ENCODE assay signal across 25 cellular contexts in the genomic region with DNA sequence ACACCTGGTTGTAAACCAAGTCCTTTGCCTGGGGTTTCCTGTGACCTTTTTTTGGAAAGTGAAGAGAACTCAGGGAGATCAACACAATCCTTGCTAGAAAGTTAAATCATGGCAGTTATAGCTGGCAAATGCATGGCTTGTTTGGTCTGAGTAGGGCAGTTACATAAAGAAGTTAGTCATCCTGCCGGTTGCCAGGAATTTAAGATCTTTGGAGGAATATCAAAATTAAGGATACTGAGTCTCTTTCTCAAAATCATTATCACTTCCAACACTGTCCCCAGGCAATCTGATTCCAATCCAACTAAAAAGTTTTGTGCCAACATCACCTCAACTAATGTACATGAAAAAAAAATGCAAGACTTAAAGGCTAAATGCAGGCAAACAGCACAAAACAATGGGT. TPM values are rescaled to one million over a fixed set of nuclear protein-coding genes. Genes with fewer than 3 reads are reported as not detected.
A peak's percentile ranks its signal among the peaks of the same experiment; 100 is the strongest.
DNase-seq lines count a peak whose midpoint lies in the region; ATAC-seq, FAIRE-seq and TF ChIP-seq lines count a peak whose summit lies in the region.
"Had no signal": no experiment of that assay in that cellular context is flagged by ENCODE, and none has a peak within 500 bp of the region (broad histone marks: within the 10 kb centered on the region; RNA-seq: fewer than 3 reads in every experiment).

No MANE protein-coding gene starts in this region.

- H3K4me1 Mint-ChIP-seq in MCF 10A (ENCODE audit: insufficient read depth, unreplicated experiment), result no peaks in the 10 kb centered on the region

- no peak for TF ChIP-seq EP300 in esophagus muscularis mucosa (IDR thresholded peaks at IDR 0.05)

- TF ChIP-seq POLR2A in breast epithelium (IDR thresholded peaks at IDR 0.05) (no peak), esophagus muscularis mucosa (IDR thresholded peaks at IDR 0.05; ENCODE audit: low read depth) (no peak)

- BruUV-seq in MCF 10A (replicated peaks; lab: Mats Ljungman, UMichigan), result no TSS peak

- no peak overlapping the region for H3K4me3 Mint-ChIP-seq in MCF 10A (ENCODE audit: unreplicated experiment)

- no peak for TF ChIP-seq CTCF in MCF 10A (IDR thresholded peaks at IDR 0.05; ENCODE audit: unreplicated experiment)
- TF ChIP-seq CTCF in breast epithelium (IDR thresholded peaks at IDR 0.05), result no peak
- no peak for TF ChIP-seq CTCF in esophagus muscularis mucosa (IDR thresholded peaks at IDR 0.05)
- peak in 1 of 4 donors; percentile 8 for TF ChIP-seq CTCF in pancreas (IDR thresholded peaks at IDR 0.05)

- DNase-seq in MCF 10A (ENCODE audit: unreplicated experiment) (peak; percentile 53), breast epithelium (ENCODE audit: low spot score in 2 of 2) (no peak), esophagus muscularis mucosa (ENCODE audit: extremely low spot score) (no peak), hippocampal formation (lab: John Stamatoyannopoulos, UW) (no peak), pancreas (no peak), NCI-H82 treated with DMSO at 0.1 percent for 48 hours (lab: John Stamatoyannopoulos, UW; ENCODE audit: unreplicated experiment) (no peak), NCI-H146 (lab: John Stamatoyannopoulos, UW) (no peak)
- DNase-seq: AML-193, DMS79 treated with DMSO at 0.1 percent for 48 hours, H7, NCI-H1048, NCI-H1436, NCI-H2029, NCI-H345, NCI-H69, Peyer's patch, Right ventricle myocardium superior had no signal

- POLR2A ChIA-PET in MCF 10A (lab: Yijun Ruan, JAX), result interaction anchor here (0.8 kb wide), 1 partner anchor 16 kb away, joined by 3 read pairs; no protein-coding TSS in a partner anchor

- ATAC-seq in pancreas, result no peak

- CTCF ChIA-PET in MCF 10A (lab: Yijun Ruan, JAX), result interaction anchor here (0.6 kb wide), 1 partner anchor 25 kb away, joined by 3 read pairs; no protein-coding TSS in a partner anchor

- H3K27me3 ChIP-seq in breast epithelium, result no peaks in the 10 kb centered on the region
- H3K27me3 ChIP-seq in esophagus muscularis mucosa, result no peaks in the 10 kb centered on the region
- no peaks in the 10 kb centered on the region for H3K27me3 ChIP-seq in muscle layer of colon (ENCODE audit: control insufficient read depth in 1 of 2, insufficient read depth in 2 of 2, low read length in 2 of 2)
- H3K27me3 ChIP-seq in pancreas, result no peaks in the 10 kb centered on the region
- H3K27me3 ChIP-seq: Peyer's patch had no signal

- no peak overlapping the region for H3K27ac Mint-ChIP-seq in MCF 10A (ENCODE audit: low read depth, unreplicated experiment)

- H3K4me3 ChIP-seq in breast epithelium, result no peak overlapping the region
- H3K4me3 ChIP-seq in esophagus muscularis mucosa, result no peak overlapping the region
- H3K4me3 ChIP-seq in muscle layer of colon (ENCODE audit: low read depth in 1 of 2, low read length in 2 of 2), result no peak overlapping the region
- no peak overlapping the region for H3K4me3 ChIP-seq in pancreas
- H3K4me3 ChIP-seq: Peyer's patch, SK-N-MC had no signal

- no peaks in the 10 kb centered on the region for H3K36me3 Mint-ChIP-seq in MCF 10A (ENCODE audit: insufficient read depth, unreplicated experiment)

- WGBS in esophagus muscularis mucosa, result 43% methylated on average over 1 of the region's 1 CpG
- 84 to 87% methylated on average over 1 of the region's 1 CpG for WGBS in pancreas, 2 donors

- no peaks in the 10 kb centered on the region for H3K36me3 ChIP-seq in breast epithelium
- no peaks in the 10 kb centered on the region for H3K36me3 ChIP-seq in esophagus muscularis mucosa
- H3K36me3 ChIP-seq in muscle layer of colon (ENCODE audit: insufficient read depth, low read length), result no peaks in the 10 kb centered on the region
- no peaks in the 10 kb centered on the region for H3K36me3 ChIP-seq in pancreas

- no peaks in the 10 kb centered on the region for H3K9me3 Mint-ChIP-seq in MCF 10A (ENCODE audit: unreplicated experiment)

- H3K9me3 ChIP-seq in breast epithelium (no peaks in the 10 kb centered on the region), esophagus muscularis mucosa (no peaks in the 10 kb centered on the region), muscle layer of colon (ENCODE audit: low read length) (no peaks in the 10 kb centered on the region), pancreas (no peaks in the 10 kb centered on the region)
- H3K9me3 ChIP-seq: Peyer's patch had no signal

- H3K4me1 ChIP-seq in breast epithelium (no peaks in the 10 kb centered on the region), esophagus muscularis mucosa (peaks cover 15 to 38% (median 20%) of the 10 kb centered on the region in 4 donors), muscle layer of colon (ENCODE audit: insufficient read depth, low read length) (peaks cover 25% of the 10 kb centered on the region), pancreas (peaks cover 0 to 4% (median 0%) of the 10 kb centered on the region in 3 donors)
- H3K4me1 ChIP-seq: Peyer's patch had no signal

- FAIRE-seq in pancreas (lab: Jason Lieb, UNC), result no peak

- H3K9ac ChIP-seq in muscle layer of colon (ENCODE audit: low read length), result no peak overlapping the region
- H3K9ac ChIP-seq: KMS-11 had no signal

- H3K27ac ChIP-seq in breast epithelium, result no peak overlapping the region
- H3K27ac ChIP-seq in esophagus muscularis mucosa (replicated peaks in 1 of 4), result peak overlapping the region; percentile 22 to 31 (median 28)
- peak overlapping the region; percentile 22 for H3K27ac ChIP-seq in muscle layer of colon (ENCODE audit: low read depth, low read length)
- H3K27ac ChIP-seq in pancreas, result no peak overlapping the region
- H3K27ac ChIP-seq: 22Rv1, C4-2B, HL-60, KMS-11, Peyer's patch, SK-N-MC had no signal

- intact Hi-C loops in MCF 10A (cut with micrococcal nuclease) (loop anchor here (10.0 kb wide), 1 partner anchor 77 kb away; no protein-coding TSS in a partner anchor), breast epithelium (cut with DNase I; ENCODE audit: low total_unique reads) (no loop called here), esophagus muscularis mucosa (cut with DNase I) (no loop called here), pancreas (cut with DNase I) (no loop called here)

- H3K27me3 Mint-ChIP-seq in MCF 10A (ENCODE audit: insufficient read depth, unreplicated experiment), result no peaks in the 10 kb centered on the region

RNA-seq across cellular contexts. Expression of a gene that starts 40.3 kb away (rescaled TPM):
- total RNA-seq in MCF 10A (2022) (not detected in 2 replicates), breast epithelium (not detected), esophagus muscularis mucosa (1 to 10 TPM in 1 of 4 donors, under 1 TPM in 3; under 0.01 to 2.1 (median 0.60) TPM), pancreas (under 1 TPM in 1 of 6 donors, not detected in 5; 0.03 TPM)
- under 1 TPM; under 0.01 TPM for polyA plus RNA-seq in pancreas
- total RNA-seq: G401, H7, HT1080, Peyer's patch had no signal

RNA-seq across cellular contexts. Expression of a gene that starts 42.8 kb away (rescaled TPM):
- total RNA-seq in MCF 10A (2022), result 0.27 and 0.51 TPM in 2 replicates
- total RNA-seq in breast epithelium, result under 1 TPM in 1 of 3 donors, not detected in 2; 0.64 TPM
- 1 to 10 TPM in 1 of 4 donors, under 1 TPM in 3; 0.45 to 1.2 (median 0.70) TPM for total RNA-seq in esophagus muscularis mucosa
- total RNA-seq in pancreas, result under 1 TPM in 2 of 6 donors, not detected in 4; 0.04 to 0.28 TPM
- under 1 TPM in 1 of 2 donors, not detected in 1; 0.05 TPM for polyA plus RNA-seq in pancreas
- total RNA-seq: G401 had no signal

RNA-seq across cellular contexts. Expression of a gene that starts 53.5 kb away (rescaled TPM):
- total RNA-seq in MCF 10A (2022), result 17.7 and 19.1 TPM in 2 replicates
- 1 to 10 TPM; 5.2 to 7.8 (median 7.2) TPM for total RNA-seq in breast epithelium
- 1 to 10 TPM; 3.0 to 5.3 (median 4.8) TPM for total RNA-seq in esophagus muscularis mucosa
- 1 to 10 TPM; 2.4 to 4.8 (median 3.3) TPM for total RNA-seq in pancreas
- polyA plus RNA-seq in pancreas, result 1 to 10 TPM; 2.3 to 3.9 TPM

Comparison
In these comparisons a context has a peak if more than half of its experiments do, and no peak if none do; other contexts are left out.
1. H3K27ac ChIP-seq: peak in esophagus muscularis mucosa (4 of 4) and muscle layer of colon (single experiment); none in breast epithelium (0 of 2) and pancreas (0 of 4).